27 cellular contexts compared by ENCODE assay signal in genomic region chr2:46390901-46391395, GRCh38.
"Had no signal": no experiment of that assay in that cellular context is flagged by ENCODE, and none has a peak within 500 bp of the region (broad histone marks: within the 10 kb centered on the region; RNA-seq: fewer than 3 reads in every experiment).

No MANE protein-coding gene starts in this region.

- H3K4me3 ChIP-seq: cardiac muscle cell, SK-N-MC had no signal

- H3K9me3 Mint-ChIP-seq: activated B cell treated with CpG ODN at 0.5 μM for 24 hours; activated CD4-positive, alpha-beta T cell treated with anti-CD3 and anti-CD28 coated beads, Interleukin-2, amount 10 ng/mL, durations not matched to agents 24 days and 14 days; activated naive CD4-positive, alpha-beta T cell treated with anti-CD3 and anti-CD28 coated beads, Interleukin-2, amount 10 ng/mL, durations not matched to agents 7 days and 5 days; activated naive CD8-positive, alpha-beta T cell treated with anti-CD3 and anti-CD28 coated beads for 36 hours; activated T-cell treated with anti-CD3 and anti-CD28 coated beads, Interleukin-2, amount 50 U/mL, for 72 hours; activated T-helper 2 cell treated with anti-CD3 and anti-CD28 coated beads, Interferon-gamma antibody, Interleukin-2, Interleukin-4, amounts not matched to agents 10 μg/mL and 5 μg/mL and 100 μg/mL, durations not matched to agents 14 hours and 24 hours and 36 hours; T-cell had no signal

- H3K27me3 Mint-ChIP-seq: activated naive CD8-positive, alpha-beta T cell treated with anti-CD3 and anti-CD28 coated beads for 36 hours had no signal

- H3K4me1 Mint-ChIP-seq: activated B cell treated with CpG ODN at 0.5 μM for 24 hours, T-cell had no signal

- FAIRE-seq: TTC549 had no signal

- DNase-seq: activated B cell treated with CpG ODN at 0.5 μM for 24 hours; activated CD4-positive, alpha-beta T cell treated with anti-CD3 and anti-CD28 coated beads for 1 hour; activated CD4-positive, alpha-beta T cell treated with anti-CD3 and anti-CD28 coated beads, Interleukin-2, amount 10 ng/mL, durations not matched to agents 24 days and 14 days; activated CD4-positive, alpha-beta T cell treated with anti-CD3 and anti-CD28 coated beads, Interleukin-2, amount 50 U/mL, for 48 hours; activated CD8-positive, alpha-beta memory T cell treated with anti-CD3 and anti-CD28 coated beads, Interleukin-2, amount 50 U/mL, for 4 hours; activated gamma-delta T cell treated with Interleukin-2 at 50 U/mL for 16 hours; activated naive CD4-positive, alpha-beta T cell treated with anti-CD3 and anti-CD28 coated beads, Interleukin-2, amount 10 ng/mL, durations not matched to agents 7 days and 5 days; activated naive CD8-positive, alpha-beta T cell treated with anti-CD3 and anti-CD28 coated beads for 36 hours; activated T-cell treated with anti-CD3 and anti-CD28 coated beads, Interleukin-2, amount 50 U/mL, for 72 hours; brain microvascular endothelial cell; cerebellar nuclear complex; MM.1S; NCI-H1105 treated with DMSO at 0.1 percent for 48 hours; NCI-H146; NCI-H187 treated with DMSO at 0.1 percent for 48 hours; NCI-H2081 treated with DMSO at 0.1 percent for 48 hours; NCI-H446; NCI-H524; PC-3; SIG-M5; T-cell; T-helper 2 cell; T1000 had no signal

- H3K36me3 ChIP-seq: cardiac muscle cell had no signal

- H3K27ac Mint-ChIP-seq: activated B cell treated with CpG ODN at 0.5 μM for 24 hours; activated CD4-positive, alpha-beta T cell treated with anti-CD3 and anti-CD28 coated beads, Interleukin-2, amount 10 ng/mL, durations not matched to agents 24 days and 14 days; activated naive CD4-positive, alpha-beta T cell treated with anti-CD3 and anti-CD28 coated beads, Interleukin-2, amount 10 ng/mL, durations not matched to agents 7 days and 5 days; activated naive CD8-positive, alpha-beta T cell treated with anti-CD3 and anti-CD28 coated beads for 36 hours; T-cell had no signal

- H3K27me3 ChIP-seq: brain microvascular endothelial cell, cardiac muscle cell had no signal

- H3K4me3 Mint-ChIP-seq: activated B cell treated with CpG ODN at 0.5 μM for 24 hours; activated CD4-positive, alpha-beta T cell treated with anti-CD3 and anti-CD28 coated beads, Interleukin-2, amount 10 ng/mL, durations not matched to agents 24 days and 14 days; activated naive CD4-positive, alpha-beta T cell treated with anti-CD3 and anti-CD28 coated beads, Interleukin-2, amount 10 ng/mL, durations not matched to agents 7 days and 5 days; activated naive CD8-positive, alpha-beta T cell treated with anti-CD3 and anti-CD28 coated beads for 36 hours; activated T-cell treated with anti-CD3 and anti-CD28 coated beads, Interleukin-2, amount 50 U/mL, for 72 hours; T-cell had no signal

- H3K27ac ChIP-seq: brain microvascular endothelial cell, cardiac muscle cell, SK-N-MC had no signal

- ATAC-seq: activated T-cell treated with anti-CD3 and anti-CD28 coated beads, Interleukin-2, amount 50 U/mL, for 72 hours; PC-3; T-cell had no signal

- H3K36me3 Mint-ChIP-seq: activated naive CD4-positive, alpha-beta T cell treated with anti-CD3 and anti-CD28 coated beads, Interleukin-2, amount 10 ng/mL, durations not matched to agents 7 days and 5 days; activated naive CD8-positive, alpha-beta T cell treated with anti-CD3 and anti-CD28 coated beads for 36 hours; T-cell had no signal
